In the genomic region with DNA sequence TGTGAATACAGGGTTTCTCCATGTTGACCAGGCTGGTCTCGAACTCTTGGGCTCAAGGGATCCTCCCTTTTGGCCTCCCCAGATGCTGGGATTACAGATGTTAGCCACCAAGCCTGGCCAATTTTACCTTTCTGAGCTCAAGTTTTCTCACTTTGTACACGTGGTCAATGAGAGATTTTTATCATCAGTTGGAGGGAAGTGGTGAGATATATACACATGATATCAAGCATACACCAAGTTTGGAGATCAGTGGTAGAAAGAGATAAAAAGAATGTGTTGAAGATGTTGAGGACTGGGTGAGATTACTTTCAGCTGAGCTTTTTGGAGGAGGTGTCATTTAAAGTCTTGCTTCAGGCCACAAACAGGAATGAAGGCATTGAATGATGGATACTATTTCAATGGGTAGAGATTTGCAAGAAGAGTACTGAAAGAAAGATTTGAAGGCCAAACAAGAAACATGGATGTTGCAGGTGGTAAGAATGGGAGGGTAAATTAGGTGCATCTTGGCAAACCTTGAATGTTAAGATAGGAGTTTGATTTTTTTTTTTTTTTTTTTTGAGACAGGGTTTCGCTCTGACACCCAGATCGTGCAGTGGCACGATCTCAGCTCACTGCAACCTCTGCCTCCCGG, we compare ENCODE assay signal across 1 cellular context.
TF ChIP-seq lines count a peak whose summit lies in the region.

No MANE protein-coding gene starts in this region.

TF ChIP-seq in K562, 482 proteins besides CTCF, POLR2A, EP300 and RAD21 (continued from another document):
- TF ChIP-seq TEAD4 (IDR thresholded peaks at IDR 0.05; ENCODE audit: low read length) (peak; percentile 87), TEAD4 (CRISPR knock-in tag; IDR thresholded peaks at IDR 0.05; ENCODE audit: borderline replicate concordance) (no peak), JUN (IDR thresholded peaks at IDR 0.05; ENCODE audit: borderline replicate concordance, low read depth, low read length) (peak; percentile 8; the same call in 1 of the 2 replicates), JUN (CRISPR knock-in tag; IDR thresholded peaks at IDR 0.05; ENCODE audit: borderline replicate concordance) (no peak), PHTF2 (CRISPR knock-in tag; IDR thresholded peaks at IDR 0.05) (no peak), POLR3G (IDR thresholded peaks at IDR 0.05; ENCODE audit: extremely low read depth, insufficient read length, insufficient replicate concordance) (no peak), RBM17 (IDR thresholded peaks at IDR 0.05; ENCODE audit: borderline replicate concordance, low read depth, low read length) (no peak), MTA1 (IDR thresholded peaks at IDR 0.05; ENCODE audit: borderline replicate concordance) (peak; percentile 63; the same call in 1 of the 2 replicates), SOX6 (IDR thresholded peaks at IDR 0.05) (peak; percentile 52; the same call in 1 of the 2 replicates), GATA2 (CRISPR knock-in tag; IDR thresholded peaks at IDR 0.05) (no peak; the same call in 1 of the 2 replicates), NCOA1 (IDR thresholded peaks at IDR 0.05; ENCODE audit: low read depth) (0 out of 2 replicates have a peak, but pooled peaks have one; percentile 14), TOE1 (IDR thresholded peaks at IDR 0.05; ENCODE audit: borderline replicate concordance) (0 out of 2 replicates have a peak, but pooled peaks have one; percentile 36), TOE1 (CRISPR knock-in tag; IDR thresholded peaks at IDR 0.05; ENCODE audit: borderline replicate concordance, low read depth) (0 out of 2 replicates have a peak, but pooled peaks have one; percentile 28), YBX1 (IDR thresholded peaks at IDR 0.05) (no peak), ZNF592 (IDR thresholded peaks at IDR 0.05) (0 out of 2 replicates have a peak, but pooled peaks have one; percentile 43), RFX7 (CRISPR knock-in tag; IDR thresholded peaks at IDR 0.05) (no peak), ARID3B (CRISPR knock-in tag; IDR thresholded peaks at IDR 0.05; ENCODE audit: borderline replicate concordance) (no peak), BRD9 (IDR thresholded peaks at IDR 0.05; ENCODE audit: low read depth, partially characterized antibody) (no peak), ETV1 (tag; conservative IDR thresholded peaks at IDR 0.05; ENCODE audit: low read depth) (peak; percentile 56), BCL6 (CRISPR knock-in tag; IDR thresholded peaks at IDR 0.05) (0 out of 2 replicates have a peak, but pooled peaks have one; percentile 16), POLR2H (tag; IDR thresholded peaks at IDR 0.05; ENCODE audit: low read depth) (no peak), NCOR1 (IDR thresholded peaks at IDR 0.05) (peak; percentile 45; the same call in 1 of the 2 replicates), NBN (IDR thresholded peaks at IDR 0.05; ENCODE audit: low read depth) (peak; percentile 46; the same call in 1 of the 2 replicates), DPF2 (IDR thresholded peaks at IDR 0.05) (peak; percentile 67), CC2D1A (IDR thresholded peaks at IDR 0.05) (0 out of 2 replicates have a peak, but pooled peaks have one; percentile 10), CBFA2T3 (IDR thresholded peaks at IDR 0.05) (peak; percentile 79), NFXL1 (CRISPR knock-in tag; IDR thresholded peaks at IDR 0.05) (0 out of 2 replicates have a peak, but pooled peaks have one; percentile 43), TEAD1 (CRISPR knock-in tag; IDR thresholded peaks at IDR 0.05) (0 out of 4 replicates have a peak, but pooled peaks of 1 of the 2 experiments have one; percentile 30), HES1 (IDR thresholded peaks at IDR 0.05; ENCODE audit: low read depth) (peak; percentile 68; the same call in 1 of the 2 replicates), RCOR1 (IDR thresholded peaks at IDR 0.05; ENCODE audit: borderline replicate concordance in 1 of 2, low read depth in 2 of 2, low read length in 2 of 2) (peak in 1 of 2 experiments; percentile 78; a peak in 1 of 4 replicates), MXD1 (CRISPR knock-in tag; IDR thresholded peaks at IDR 0.05; ENCODE audit: borderline replicate concordance, poor library complexity, severe bottlenecking) (no peak), BRCA1 (IDR thresholded peaks at IDR 0.05) (no peak), BRCA1 (CRISPR knock-in tag; IDR thresholded peaks at IDR 0.05) (no peak), TCF3 (CRISPR knock-in tag; IDR thresholded peaks at IDR 0.05) (peak; percentile 50), ESRRA (IDR thresholded peaks at IDR 0.05; ENCODE audit: borderline replicate concordance, low read depth) (peak; percentile 58; the same call in 1 of the 2 replicates), CSDE1 (IDR thresholded peaks at IDR 0.05) (0 out of 4 replicates have a peak, but pooled peaks of 1 of the 2 experiments have one; percentile 38), CTBP1 (IDR thresholded peaks at IDR 0.05; ENCODE audit: borderline replicate concordance) (peak; percentile 72; the same call in 1 of the 2 replicates)
- TF ChIP-seq, protein P1, sequence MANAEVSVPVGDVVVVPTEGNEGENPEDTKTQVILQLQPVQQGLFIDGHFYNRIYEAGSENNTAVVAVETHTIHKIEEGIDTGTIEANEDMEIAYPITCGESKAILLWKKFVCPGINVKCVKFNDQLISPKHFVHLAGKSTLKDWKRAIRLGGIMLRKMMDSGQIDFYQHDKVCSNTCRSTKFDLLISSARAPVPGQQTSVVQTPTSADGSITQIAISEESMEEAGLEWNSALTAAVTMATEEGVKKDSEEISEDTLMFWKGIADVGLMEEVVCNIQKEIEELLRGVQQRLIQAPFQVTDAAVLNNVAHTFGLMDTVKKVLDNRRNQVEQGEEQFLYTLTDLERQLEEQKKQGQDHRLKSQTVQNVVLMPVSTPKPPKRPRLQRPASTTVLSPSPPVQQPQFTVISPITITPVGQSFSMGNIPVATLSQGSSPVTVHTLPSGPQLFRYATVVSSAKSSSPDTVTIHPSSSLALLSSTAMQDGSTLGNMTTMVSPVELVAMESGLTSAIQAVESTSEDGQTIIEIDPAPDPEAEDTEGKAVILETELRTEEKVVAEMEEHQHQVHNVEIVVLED (CRISPR knock-in tag; IDR thresholded peaks at IDR 0.05): 0 out of 2 replicates have a peak, but pooled peaks have one; percentile 31
- TF ChIP-seq, protein P2, sequence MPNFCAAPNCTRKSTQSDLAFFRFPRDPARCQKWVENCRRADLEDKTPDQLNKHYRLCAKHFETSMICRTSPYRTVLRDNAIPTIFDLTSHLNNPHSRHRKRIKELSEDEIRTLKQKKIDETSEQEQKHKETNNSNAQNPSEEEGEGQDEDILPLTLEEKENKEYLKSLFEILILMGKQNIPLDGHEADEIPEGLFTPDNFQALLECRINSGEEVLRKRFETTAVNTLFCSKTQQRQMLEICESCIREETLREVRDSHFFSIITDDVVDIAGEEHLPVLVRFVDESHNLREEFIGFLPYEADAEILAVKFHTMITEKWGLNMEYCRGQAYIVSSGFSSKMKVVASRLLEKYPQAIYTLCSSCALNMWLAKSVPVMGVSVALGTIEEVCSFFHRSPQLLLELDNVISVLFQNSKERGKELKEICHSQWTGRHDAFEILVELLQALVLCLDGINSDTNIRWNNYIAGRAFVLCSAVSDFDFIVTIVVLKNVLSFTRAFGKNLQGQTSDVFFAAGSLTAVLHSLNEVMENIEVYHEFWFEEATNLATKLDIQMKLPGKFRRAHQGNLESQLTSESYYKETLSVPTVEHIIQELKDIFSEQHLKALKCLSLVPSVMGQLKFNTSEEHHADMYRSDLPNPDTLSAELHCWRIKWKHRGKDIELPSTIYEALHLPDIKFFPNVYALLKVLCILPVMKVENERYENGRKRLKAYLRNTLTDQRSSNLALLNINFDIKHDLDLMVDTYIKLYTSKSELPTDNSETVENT (CRISPR knock-in tag; IDR thresholded peaks at IDR 0.05): no peak
- TF ChIP-seq, protein P3, sequence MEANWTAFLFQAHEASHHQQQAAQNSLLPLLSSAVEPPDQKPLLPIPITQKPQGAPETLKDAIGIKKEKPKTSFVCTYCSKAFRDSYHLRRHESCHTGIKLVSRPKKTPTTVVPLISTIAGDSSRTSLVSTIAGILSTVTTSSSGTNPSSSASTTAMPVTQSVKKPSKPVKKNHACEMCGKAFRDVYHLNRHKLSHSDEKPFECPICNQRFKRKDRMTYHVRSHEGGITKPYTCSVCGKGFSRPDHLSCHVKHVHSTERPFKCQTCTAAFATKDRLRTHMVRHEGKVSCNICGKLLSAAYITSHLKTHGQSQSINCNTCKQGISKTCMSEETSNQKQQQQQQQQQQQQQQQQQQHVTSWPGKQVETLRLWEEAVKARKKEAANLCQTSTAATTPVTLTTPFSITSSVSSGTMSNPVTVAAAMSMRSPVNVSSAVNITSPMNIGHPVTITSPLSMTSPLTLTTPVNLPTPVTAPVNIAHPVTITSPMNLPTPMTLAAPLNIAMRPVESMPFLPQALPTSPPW (CRISPR knock-in tag; IDR thresholded peaks at IDR 0.05): peak; percentile 50
- TF ChIP-seq, protein P4, sequence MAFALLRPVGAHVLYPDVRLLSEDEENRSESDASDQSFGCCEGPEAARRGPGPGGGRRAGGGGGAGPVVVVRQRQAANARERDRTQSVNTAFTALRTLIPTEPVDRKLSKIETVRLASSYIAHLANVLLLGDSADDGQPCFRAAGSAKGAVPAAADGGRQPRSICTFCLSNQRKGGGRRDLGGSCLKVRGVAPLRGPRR (CRISPR knock-in tag; IDR thresholded peaks at IDR 0.05): 0 out of 2 replicates have a peak, but pooled peaks have one; percentile 9
- TF ChIP-seq, protein P5, sequence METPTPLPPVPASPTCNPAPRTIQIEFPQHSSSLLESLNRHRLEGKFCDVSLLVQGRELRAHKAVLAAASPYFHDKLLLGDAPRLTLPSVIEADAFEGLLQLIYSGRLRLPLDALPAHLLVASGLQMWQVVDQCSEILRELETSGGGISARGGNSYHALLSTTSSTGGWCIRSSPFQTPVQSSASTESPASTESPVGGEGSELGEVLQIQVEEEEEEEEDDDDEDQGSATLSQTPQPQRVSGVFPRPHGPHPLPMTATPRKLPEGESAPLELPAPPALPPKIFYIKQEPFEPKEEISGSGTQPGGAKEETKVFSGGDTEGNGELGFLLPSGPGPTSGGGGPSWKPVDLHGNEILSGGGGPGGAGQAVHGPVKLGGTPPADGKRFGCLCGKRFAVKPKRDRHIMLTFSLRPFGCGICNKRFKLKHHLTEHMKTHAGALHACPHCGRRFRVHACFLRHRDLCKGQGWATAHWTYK (CRISPR knock-in tag; IDR thresholded peaks at IDR 0.05): peak; percentile 27; the same call in 1 of the 2 replicates
